Comparison of ENCODE assay signal across 17 cellular contexts in the genomic region with DNA sequence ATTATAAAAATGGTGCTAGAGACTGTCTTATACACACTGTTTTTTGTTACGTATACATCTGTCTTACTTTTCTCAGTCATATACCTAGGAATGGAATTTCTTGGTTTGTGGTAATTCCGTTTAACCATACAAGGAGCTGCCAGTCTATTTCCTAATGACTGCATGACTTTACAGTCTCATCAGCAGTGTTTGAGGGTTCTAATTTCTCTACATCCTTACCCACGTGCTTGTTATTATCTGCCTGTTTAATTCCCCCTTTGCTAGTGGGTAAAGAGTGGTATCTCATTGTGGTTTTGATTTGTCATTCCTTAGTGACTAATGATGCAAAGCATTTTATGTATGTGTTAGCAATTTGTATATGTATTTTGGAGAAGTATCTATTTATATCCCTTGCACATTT.
DNase-seq lines count a peak whose midpoint lies in the region; ATAC-seq lines count a peak whose summit lies in the region.
"Had no signal": no experiment of that assay in that cellular context is flagged by ENCODE, and none has a peak within 500 bp of the region (broad histone marks: within the 10 kb centered on the region; RNA-seq: fewer than 3 reads in every experiment).

No MANE protein-coding gene starts in this region.

- DNase-seq in HCEC 1CT (peak; percentile 2), amniotic epithelial cell (ENCODE audit: low read depth) (peak; percentile 43), fibroblast of gingiva (ENCODE audit: low read depth) (peak; percentile 1), non-pigmented ciliary epithelial cell (ENCODE audit: low read depth) (peak; percentile 27), hypothalamus (lab: John Stamatoyannopoulos, UW) (no peak)
- DNase-seq in effector CD8-positive, alpha-beta T cell (lab: John Stamatoyannopoulos, UW): no peak
- DNase-seq: CD8-positive, alpha-beta memory T cell; KG1; NCI-H1092; NCI-H1694 treated with DMSO at 0.1 percent for 48 hours; NCI-H2171; NCI-H446 treated with DMSO at 0.1 percent for 48 hours; NCI-H748 treated with DMSO at 0.1 percent for 48 hours; SHP77 treated with DMSO at 0.1 percent for 48 hours had no signal

- no peak for ATAC-seq in HG03457 (IDR thresholded peaks at IDR 0.05; ENCODE audit: unreplicated experiment)
- no peak for ATAC-seq in HG02759 (IDR thresholded peaks at IDR 0.05; ENCODE audit: unreplicated experiment)
- ATAC-seq: Panc1 had no signal

Comparison
In these comparisons a context has a peak if more than half of its experiments do, and no peak if none do; other contexts are left out.
1. DNase-seq: peak in HCEC 1CT (single experiment), amniotic epithelial cell (single experiment), fibroblast of gingiva (single experiment) and non-pigmented ciliary epithelial cell (single experiment); none in effector CD8-positive, alpha-beta T cell (single experiment) and hypothalamus (0 of 51).